Comparison of ENCODE assay signal across 14 cellular contexts in the genomic region with DNA sequence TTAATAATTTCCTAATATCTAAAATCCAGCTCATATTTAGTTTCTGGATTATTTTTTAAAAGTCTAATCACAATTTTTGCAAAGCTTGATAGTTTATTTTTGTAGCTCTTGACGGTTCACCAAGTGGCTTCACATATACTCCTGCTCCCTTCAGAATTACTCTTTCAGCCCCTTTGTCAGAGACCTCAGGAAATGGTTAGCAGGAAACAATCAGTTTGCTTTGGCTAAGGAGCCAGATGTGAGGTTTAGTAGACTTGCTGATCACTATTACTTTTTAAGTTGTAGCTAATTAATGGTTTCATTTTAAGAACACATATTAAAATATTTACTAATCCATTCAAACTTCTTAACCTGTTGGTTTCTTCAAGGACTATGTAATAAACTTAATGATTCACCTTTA. TPM values are rescaled to one million over a fixed set of nuclear protein-coding genes. Genes with fewer than 3 reads are reported as not detected.
DNase-seq lines count a peak whose midpoint lies in the region; ATAC-seq, FAIRE-seq and TF ChIP-seq lines count a peak whose summit lies in the region.
"Had no signal": no experiment of that assay in that cellular context is flagged by ENCODE, and none has a peak within 500 bp of the region (broad histone marks: within the 10 kb centered on the region; RNA-seq: fewer than 3 reads in every experiment).

No MANE protein-coding gene starts in this region.

- H2BK5ac ChIP-seq in neuronal stem cell (ENCODE audit: low read length) = no peak overlapping the region
- H2BK5ac ChIP-seq in mesenchymal stem cell (ENCODE audit: low read depth, low read length, poor library complexity, severe bottlenecking) = no peak overlapping the region

- WGBS in neuronal stem cell (ENCODE audit: extremely low coverage in 2 of 2, insufficient read length in 2 of 2, insufficient replicate concordance in 1 of 2), 2 donors = no CpG with 5 or more reads among the region's 1 CpG
- no CpG with 5 or more reads among the region's 1 CpG for WGBS in mesenchymal stem cell
- 60 to 64% methylated on average over 1 of the region's 1 CpG for WGBS in aorta, 2 donors

- TF ChIP-seq CTCF in NB4 (IDR thresholded peaks at IDR 0.05; ENCODE audit: low read depth, low read length) (no peak), astrocyte (IDR thresholded peaks at IDR 0.05; ENCODE audit: insufficient read depth, low read depth, low read length) (no peak)
- TF ChIP-seq CTCF in CD8-positive, alpha-beta T cell (IDR thresholded peaks at IDR 0.05) = no peak

- H3K4me3 ChIP-seq in NB4 (ENCODE audit: low read depth, low read length) (peak overlapping the region; percentile 93), astrocyte (ENCODE audit: insufficient read depth, low read depth, low read length) (no peak overlapping the region), neuronal stem cell (ENCODE audit: low read length in 2 of 2) (no peak overlapping the region), mesenchymal stem cell (ENCODE audit: insufficient read depth in 1 of 2, low read depth in 1 of 2, low read length in 2 of 2) (no peak overlapping the region), aorta (ENCODE audit: low read length in 2 of 2) (no peak overlapping the region)
- no peak overlapping the region for H3K4me3 ChIP-seq in CD8-positive, alpha-beta T cell (ENCODE audit: low read depth, low read length)
- H3K4me3 ChIP-seq: mucosa of descending colon had no signal

- CTCF ChIA-PET in CD8-positive, alpha-beta T cell (lab: Charles Lee) = interaction anchor here (1.1 kb wide), 1 partner anchor 477 kb away, joined by 4 read pairs; no protein-coding TSS in a partner anchor

- H3K36me3 ChIP-seq in astrocyte (ENCODE audit: insufficient read depth, low read length) (no peaks in the 10 kb centered on the region), neuronal stem cell (replicated peaks in 1 of 2; ENCODE audit: control insufficient read depth in 2 of 2, insufficient read depth in 2 of 2, low read length in 2 of 2) (peaks cover 5 to 38% of the 10 kb centered on the region in 2 donors), mesenchymal stem cell (ENCODE audit: control insufficient read depth in 1 of 2, insufficient read depth in 2 of 2, low read depth in 1 of 2, low read length in 2 of 2) (peaks cover 7 to 14% of the 10 kb centered on the region in 2 experiments), aorta (ENCODE audit: control insufficient read depth in 1 of 2, insufficient read depth in 2 of 2, low read length in 1 of 2) (no peaks in the 10 kb centered on the region)
- no peaks in the 10 kb centered on the region for H3K36me3 ChIP-seq in CD8-positive, alpha-beta T cell (ENCODE audit: insufficient read depth, low read length)

- peak overlapping the region; percentile 39 for H3K4me2 ChIP-seq in astrocyte (ENCODE audit: low read length)
- peak overlapping the region; percentile 33 for H3K4me2 ChIP-seq in neuronal stem cell (ENCODE audit: insufficient read depth, low read length, poor library complexity, severe bottlenecking)
- no peak overlapping the region for H3K4me2 ChIP-seq in mesenchymal stem cell (ENCODE audit: low read length, poor library complexity, severe bottlenecking)

- H3K79me2 ChIP-seq in astrocyte (ENCODE audit: insufficient read depth, low read length) = peaks cover 35% of the 10 kb centered on the region

- H3K9me3 Mint-ChIP-seq in activated T-cell treated with anti-CD3 and anti-CD28 coated beads, Interleukin-2, amount 50 U/mL, for 72 hours = no peaks in the 10 kb centered on the region
- H3K9me3 Mint-ChIP-seq in astrocyte (ENCODE audit: unreplicated experiment) = no peaks in the 10 kb centered on the region
- H3K9me3 Mint-ChIP-seq in CD8-positive, alpha-beta T cell = no peaks in the 10 kb centered on the region
- H3K9me3 Mint-ChIP-seq: activated T-cell treated with anti-CD3 and anti-CD28 coated beads, Interleukin-2, amount 50 U/mL, for 4 hours had no signal

- peaks cover 29% of the 10 kb centered on the region for H3K4me1 Mint-ChIP-seq in activated T-cell treated with anti-CD3 and anti-CD28 coated beads, Interleukin-2, amount 50 U/mL, for 72 hours (ENCODE audit: low read depth)
- H3K4me1 Mint-ChIP-seq in astrocyte (ENCODE audit: low read depth, unreplicated experiment) = peaks cover 2% of the 10 kb centered on the region
- peaks cover 14% of the 10 kb centered on the region for H3K4me1 Mint-ChIP-seq in CD8-positive, alpha-beta T cell (ENCODE audit: low read depth)

- ATAC-seq in activated T-cell treated with anti-CD3 and anti-CD28 coated beads, Interleukin-2, amount 50 U/mL, for 72 hours (replicated peaks in 1 of 2) = no peak
- no peak for ATAC-seq in CD8-positive, alpha-beta T cell
- no peak for ATAC-seq in aorta (ENCODE audit: low FRiP score)
- ATAC-seq: activated T-cell treated with anti-CD3 and anti-CD28 coated beads, Interleukin-2, amount 50 U/mL, for 4 hours; mucosa of descending colon had no signal

- H4K8ac ChIP-seq in neuronal stem cell (ENCODE audit: low read depth, low read length) = no peak overlapping the region
- no peak overlapping the region for H4K8ac ChIP-seq in mesenchymal stem cell (ENCODE audit: low read length)

- no peak for DNase-seq in activated T-cell treated with anti-CD3 and anti-CD28 coated beads, Interleukin-2, amount 50 U/mL, for 72 hours
- DNase-seq in activated T-cell treated with anti-CD3 and anti-CD28 coated beads, Interleukin-2, amount 50 U/mL, for 48 hours = no peak
- DNase-seq in NB4 (ENCODE audit: low read depth) (peak; percentile 36), astrocyte (ENCODE audit: low read depth) (no peak), neuronal stem cell (ENCODE audit: low spot score) (no peak), mesenchymal stem cell (no peak), aorta (no peak)
- no peak for DNase-seq in CD8-positive, alpha-beta T cell
- DNase-seq: activated T-cell treated with anti-CD3 and anti-CD28 coated beads, Interleukin-2, amount 50 U/mL, for 4 hours; mucosa of descending colon; NCI-H2029 treated with DMSO at 0.1 percent for 48 hours; retina had no signal

- H3K9ac ChIP-seq in astrocyte (ENCODE audit: low read length) (no peak overlapping the region), neuronal stem cell (ENCODE audit: low read depth, low read length, poor library complexity) (no peak overlapping the region), mesenchymal stem cell (ENCODE audit: low read length) (no peak overlapping the region)

- intact Hi-C loops in CD8-positive, alpha-beta T cell (cut with DNase I, micrococcal nuclease) = loop anchor here (10.0 kb wide), 2 partner anchors 299 to 649 kb away; a partner anchor contains a TSS
- intact Hi-C loops in aorta (cut with DNase I) = loop anchor here in 1 of 2 donors (10.0 kb wide), 2 partner anchors 121 to 479 kb away; no protein-coding TSS in a partner anchor

- H3K27me3 Mint-ChIP-seq in activated T-cell treated with anti-CD3 and anti-CD28 coated beads, Interleukin-2, amount 50 U/mL, for 72 hours (ENCODE audit: low read depth) = no peaks in the 10 kb centered on the region
- H3K27me3 Mint-ChIP-seq in astrocyte (ENCODE audit: low read depth, unreplicated experiment) = no peaks in the 10 kb centered on the region
- no peaks in the 10 kb centered on the region for H3K27me3 Mint-ChIP-seq in CD8-positive, alpha-beta T cell (ENCODE audit: low read depth)

- TF ChIP-seq POLR2A in NB4 (IDR thresholded peaks at IDR 0.05; ENCODE audit: extremely low read depth, insufficient read length) = no peak

- H3K9me3 ChIP-seq in astrocyte (ENCODE audit: insufficient read depth, low read depth, low read length) (no peaks in the 10 kb centered on the region), neuronal stem cell (replicated peaks in 1 of 2; ENCODE audit: control insufficient read depth in 2 of 2, insufficient read depth in 1 of 2, low read depth in 1 of 2, low read length in 2 of 2) (no peaks in the 10 kb centered on the region), mesenchymal stem cell (ENCODE audit: control insufficient read depth, low read length) (no peaks in the 10 kb centered on the region), aorta (ENCODE audit: control insufficient read depth, low read length) (no peaks in the 10 kb centered on the region)
- H3K9me3 ChIP-seq in CD8-positive, alpha-beta T cell (ENCODE audit: low read length) = no peaks in the 10 kb centered on the region
- H3K9me3 ChIP-seq: mucosa of descending colon had no signal

- H3K14ac ChIP-seq in neuronal stem cell (ENCODE audit: low read length) = no peak overlapping the region
- H3K14ac ChIP-seq in mesenchymal stem cell (ENCODE audit: low read length in 2 of 2) = no peak overlapping the region

- no peak overlapping the region for H3K23ac ChIP-seq in neuronal stem cell (ENCODE audit: low read depth, low read length, poor library complexity)
- no peak overlapping the region for H3K23ac ChIP-seq in mesenchymal stem cell (ENCODE audit: low read length in 2 of 2)

- H2BK12ac ChIP-seq in neuronal stem cell (ENCODE audit: low read length) (no peak overlapping the region), mesenchymal stem cell (ENCODE audit: low read length in 2 of 2) (no peak overlapping the region)

- peaks cover 2% of the 10 kb centered on the region for H3K79me1 ChIP-seq in neuronal stem cell (ENCODE audit: low read depth, low read length)
- H3K79me1 ChIP-seq in mesenchymal stem cell (replicated peaks; ENCODE audit: low read length, poor library complexity, severe bottlenecking) = peaks cover 10% of the 10 kb centered on the region

- FAIRE-seq in astrocyte (lab: Jason Lieb, UNC) = no peak

- H3K4ac ChIP-seq in neuronal stem cell (ENCODE audit: low read length) (no peak overlapping the region), mesenchymal stem cell (ENCODE audit: low read depth in 1 of 2, low read length in 2 of 2) (no peak overlapping the region)

- no peaks in the 10 kb centered on the region for H3K27me3 ChIP-seq in astrocyte (ENCODE audit: insufficient read depth, low read length)
- no peaks in the 10 kb centered on the region for H3K27me3 ChIP-seq in neuronal stem cell (ENCODE audit: control insufficient read depth in 3 of 3, insufficient read depth in 3 of 3, low read depth in 1 of 3, low read length in 3 of 3)
- no peaks in the 10 kb centered on the region for H3K27me3 ChIP-seq in mesenchymal stem cell (ENCODE audit: control insufficient read depth in 1 of 2, insufficient read depth in 1 of 2, low read length in 2 of 2)
- no peaks in the 10 kb centered on the region for H3K27me3 ChIP-seq in CD8-positive, alpha-beta T cell (ENCODE audit: insufficient read depth, low read length)
- H3K27me3 ChIP-seq in aorta (ENCODE audit: control insufficient read depth in 1 of 2, insufficient read depth in 2 of 2, low read length in 1 of 2) = no peaks in the 10 kb centered on the region

- H2BK120ac ChIP-seq in neuronal stem cell (ENCODE audit: low read depth, low read length) = no peak overlapping the region
- H2BK120ac ChIP-seq in mesenchymal stem cell (ENCODE audit: low read depth, low read length) = no peak overlapping the region

- peaks cover 13% of the 10 kb centered on the region for H3K4me1 ChIP-seq in astrocyte (ENCODE audit: insufficient read depth, low read length)
- H3K4me1 ChIP-seq in neuronal stem cell (ENCODE audit: control insufficient read depth in 2 of 2, insufficient read depth in 1 of 2, low read depth in 1 of 2, low read length in 2 of 2) = peaks cover 1 to 6% of the 10 kb centered on the region in 2 donors
- H3K4me1 ChIP-seq in mesenchymal stem cell (ENCODE audit: control insufficient read depth, insufficient read depth, low read depth, low read length) = peaks cover 1% of the 10 kb centered on the region
- H3K4me1 ChIP-seq in CD8-positive, alpha-beta T cell (ENCODE audit: insufficient read depth, low read length) = peaks cover 4% of the 10 kb centered on the region
- H3K4me1 ChIP-seq in aorta (ENCODE audit: control insufficient read depth in 1 of 2, insufficient read depth in 2 of 2, low read length in 2 of 2) = no peaks in the 10 kb centered on the region

- POLR2A ChIA-PET in CD8-positive, alpha-beta T cell (lab: Charles Lee) = no interaction called here

- H3K36me3 Mint-ChIP-seq in activated T-cell treated with anti-CD3 and anti-CD28 coated beads, Interleukin-2, amount 50 U/mL, for 72 hours (ENCODE audit: insufficient read depth in 2 of 2) = peaks cover 3 to 18% of the 10 kb centered on the region in 2 donors
- H3K36me3 Mint-ChIP-seq in astrocyte (ENCODE audit: low read depth, unreplicated experiment) = peaks cover 4% of the 10 kb centered on the region
- H3K36me3 Mint-ChIP-seq in CD8-positive, alpha-beta T cell = peaks cover 3% of the 10 kb centered on the region

- H2BK15ac ChIP-seq in neuronal stem cell (ENCODE audit: low read length) = no peak overlapping the region
- no peak overlapping the region for H2BK15ac ChIP-seq in mesenchymal stem cell (ENCODE audit: low read depth, poor library complexity, severe bottlenecking)

- H3K18ac ChIP-seq in neuronal stem cell (ENCODE audit: low read length) (no peak overlapping the region), mesenchymal stem cell (ENCODE audit: low read depth in 1 of 2, low read length in 2 of 2) (no peak overlapping the region)

- H3K27ac Mint-ChIP-seq in activated T-cell treated with anti-CD3 and anti-CD28 coated beads, Interleukin-2, amount 50 U/mL, for 72 hours = peak overlapping the region; percentile 28
- H3K27ac Mint-ChIP-seq in astrocyte (ENCODE audit: unreplicated experiment) = no peak overlapping the region
- H3K27ac Mint-ChIP-seq in CD8-positive, alpha-beta T cell = no peak overlapping the region

- no peak overlapping the region for H3K27ac ChIP-seq in astrocyte (ENCODE audit: low read depth, low read length)
- no peak overlapping the region for H3K27ac ChIP-seq in neuronal stem cell (replicated peaks; ENCODE audit: low read length)
- H3K27ac ChIP-seq in mesenchymal stem cell (ENCODE audit: low read length, poor library complexity, severe bottlenecking) = no peak overlapping the region
- H3K27ac ChIP-seq in CD8-positive, alpha-beta T cell (ENCODE audit: low read depth, low read length) = no peak overlapping the region
- H3K27ac ChIP-seq in aorta (ENCODE audit: low read depth in 1 of 2, low read length in 2 of 2) = no peak overlapping the region
- H3K27ac ChIP-seq: C4-2B, epithelial cell of prostate had no signal

- H4K20me1 ChIP-seq in astrocyte (ENCODE audit: insufficient read depth, low read length) = no peaks in the 10 kb centered on the region

- H2AK5ac ChIP-seq in neuronal stem cell (ENCODE audit: low read depth, low read length) (no peak overlapping the region), mesenchymal stem cell (ENCODE audit: low read length, severe bottlenecking) (no peak overlapping the region)

- H4K91ac ChIP-seq in neuronal stem cell (ENCODE audit: low read depth, low read length, poor library complexity) (no peak overlapping the region), mesenchymal stem cell (ENCODE audit: low read length) (no peak overlapping the region)

- H2AFZ ChIP-seq in astrocyte (ENCODE audit: low read depth, low read length) = no peak overlapping the region
- H2AFZ ChIP-seq in neuronal stem cell (ENCODE audit: low read length) = no peak overlapping the region
- H2AFZ ChIP-seq in mesenchymal stem cell (ENCODE audit: low read depth, low read length) = no peak overlapping the region

- H3K4me3 Mint-ChIP-seq in activated T-cell treated with anti-CD3 and anti-CD28 coated beads, Interleukin-2, amount 50 U/mL, for 72 hours = peak overlapping the region; percentile 62 to 96
- H3K4me3 Mint-ChIP-seq in astrocyte (ENCODE audit: unreplicated experiment) = no peak overlapping the region
- no peak overlapping the region for H3K4me3 Mint-ChIP-seq in CD8-positive, alpha-beta T cell

RNA-seq across cellular contexts. Expression of a gene that starts 2.3 kb away (rescaled TPM):
- 10 to 100 TPM; 57.2 to 64.2 TPM for total RNA-seq in activated T-cell treated with anti-CD3 and anti-CD28 coated beads, Interleukin-2, amount 50 U/mL, for 72 hours
- total RNA-seq in astrocyte (16.7 and 23.4 TPM in 2 replicates), aorta (10 to 100 TPM; 13.1 to 15.7 TPM)
- polyA plus RNA-seq in neuronal stem cell (2013, experiment 1 of 2) = 55.0 TPM
- 56.7 TPM for polyA plus RNA-seq in neuronal stem cell (2013, experiment 2 of 2)
- polyA plus RNA-seq in mesenchymal stem cell (2013, experiment 1 of 2) = 17.1 TPM
- polyA plus RNA-seq in mesenchymal stem cell (2013, experiment 2 of 2) = 18.7 TPM
- 1 to 10 TPM; 4.0 to 5.1 TPM for total RNA-seq in CD8-positive, alpha-beta T cell
- 10 to 100 TPM in 1 of 2 donors, 1 to 10 TPM in 1; 9.4 to 31.1 TPM for polyA plus RNA-seq in aorta

Comparison
In these comparisons a context has a peak if more than half of its experiments do, and no peak if none do; other contexts are left out.
1. H3K4me3 Mint-ChIP-seq: peak in activated T-cell treated with anti-CD3 and anti-CD28 coated beads, Interleukin-2, amount 50 U/mL, for 72 hours (2 of 2); none in astrocyte (single experiment) and CD8-positive, alpha-beta T cell (single experiment).